ENCODE assay signal across 14 cellular contexts in the genomic region with DNA sequence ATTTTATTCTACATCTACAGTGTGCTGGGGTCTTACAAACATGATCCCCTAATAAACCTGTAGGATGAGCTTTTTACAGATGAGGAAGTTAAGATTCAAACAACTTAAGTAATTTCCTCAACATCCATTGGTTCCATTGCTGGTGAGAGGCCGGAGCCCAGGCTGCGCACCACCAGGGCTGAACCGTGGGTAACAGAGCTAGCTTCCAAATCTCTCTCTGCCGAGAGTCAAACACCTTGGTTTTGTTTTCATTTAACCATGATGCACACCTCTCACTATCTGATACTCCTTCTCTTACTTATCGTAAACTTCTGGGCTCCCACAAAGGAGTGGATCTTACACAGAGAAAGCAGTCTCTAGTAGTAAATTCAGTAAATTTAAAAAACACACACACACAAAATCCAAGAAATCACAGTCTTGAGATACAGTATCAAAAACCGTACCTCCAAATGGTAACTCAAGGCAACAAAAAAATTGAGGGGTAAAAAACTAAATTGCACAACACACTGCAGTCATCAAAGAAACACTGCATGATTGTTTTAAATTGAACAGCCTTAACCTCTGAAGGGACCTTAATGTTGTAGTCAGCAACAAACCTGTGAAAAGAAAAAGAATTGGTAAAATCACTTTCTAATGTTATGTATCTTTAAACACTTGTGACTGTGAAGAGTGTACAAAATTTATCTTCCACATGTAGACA. TPM values are rescaled to one million over a fixed set of nuclear protein-coding genes. Genes with fewer than 3 reads are reported as not detected.
DNase-seq lines count a peak whose midpoint lies in the region; ATAC-seq and TF ChIP-seq lines count a peak whose summit lies in the region.
"Had no signal": no experiment of that assay in that cellular context is flagged by ENCODE, and none has a peak within 500 bp of the region (broad histone marks: within the 10 kb centered on the region; RNA-seq: fewer than 3 reads in every experiment).

No MANE protein-coding gene starts in this region.

- TF ChIP-seq POLR2A in thyroid gland (IDR thresholded peaks at IDR 0.05) = no peak

- intact Hi-C loops in thyroid gland (cut with DNase I) = no loop called here

- DNase-seq in activated T-cell treated with anti-CD3 and anti-CD28 coated beads, Interleukin-2, amount 50 U/mL, for 72 hours = no peak
- DNase-seq in activated T-cell treated with anti-CD3 and anti-CD28 coated beads, Interleukin-2, amount 50 U/mL, for 24 hours = no peak
- DNase-seq in T-helper 17 cell (no peak), iris pigment epithelial cell (ENCODE audit: low read depth) (peak; percentile 16), thyroid gland (no peak), Kasumi-1 (lab: John Stamatoyannopoulos, UW) (no peak)
- DNase-seq: activated CD4-positive, alpha-beta memory T cell treated with anti-CD3 and anti-CD28 coated beads for 36 hours; activated gamma-delta T cell; foreskin melanocyte; H7; stimulated activated CD4-positive, alpha-beta T cell treated with anti-CD3 and anti-CD28 coated beads, Interleukin-2, amount 100 ng/mL, for 24 hours had no signal

- no peak for TF ChIP-seq CTCF in thyroid gland (IDR thresholded peaks at IDR 0.05)

- no peaks in the 10 kb centered on the region for H3K27me3 Mint-ChIP-seq in activated T-cell treated with anti-CD3 and anti-CD28 coated beads, Interleukin-2, amount 50 U/mL, for 72 hours (ENCODE audit: low read depth)
- no peaks in the 10 kb centered on the region for H3K27me3 Mint-ChIP-seq in activated T-cell treated with anti-CD3 and anti-CD28 coated beads, Interleukin-2, amount 50 U/mL, for 24 hours
- no peaks in the 10 kb centered on the region for H3K27me3 Mint-ChIP-seq in T-helper 17 cell
- H3K27me3 Mint-ChIP-seq: activated CD4-positive, alpha-beta memory T cell treated with anti-CD3 and anti-CD28 coated beads for 36 hours had no signal

- ATAC-seq in activated T-cell treated with anti-CD3 and anti-CD28 coated beads, Interleukin-2, amount 50 U/mL, for 72 hours (replicated peaks in 1 of 2) = no peak
- ATAC-seq in T-helper 17 cell (no peak), HG03045 (IDR thresholded peaks at IDR 0.05; ENCODE audit: unreplicated experiment) (no peak), GM19467 (IDR thresholded peaks at IDR 0.05; ENCODE audit: unreplicated experiment) (no peak)
- ATAC-seq: Right ventricle myocardium inferior had no signal

- no peaks in the 10 kb centered on the region for H3K9me3 ChIP-seq in T-helper 17 cell (ENCODE audit: control insufficient read depth, low read length, poor library complexity, severe bottlenecking)
- H3K9me3 ChIP-seq in thyroid gland = no peaks in the 10 kb centered on the region

- H3K4me1 Mint-ChIP-seq in activated T-cell treated with anti-CD3 and anti-CD28 coated beads, Interleukin-2, amount 50 U/mL, for 72 hours (ENCODE audit: low read depth) = peaks cover 67% of the 10 kb centered on the region
- H3K4me1 Mint-ChIP-seq in activated T-cell treated with anti-CD3 and anti-CD28 coated beads, Interleukin-2, amount 50 U/mL, for 24 hours (ENCODE audit: low read depth) = peaks cover 80% of the 10 kb centered on the region
- peaks cover 64% of the 10 kb centered on the region for H3K4me1 Mint-ChIP-seq in T-helper 17 cell

- H3K36me3 ChIP-seq in thyroid gland = no peaks in the 10 kb centered on the region

- H3K27me3 ChIP-seq in thyroid gland = no peaks in the 10 kb centered on the region

- peak overlapping the region; percentile 14 to 72 for H3K4me3 Mint-ChIP-seq in activated T-cell treated with anti-CD3 and anti-CD28 coated beads, Interleukin-2, amount 50 U/mL, for 72 hours
- H3K4me3 Mint-ChIP-seq in activated T-cell treated with anti-CD3 and anti-CD28 coated beads, Interleukin-2, amount 50 U/mL, for 24 hours = no peak overlapping the region
- no peak overlapping the region for H3K4me3 Mint-ChIP-seq in T-helper 17 cell
- H3K4me3 Mint-ChIP-seq: activated CD4-positive, alpha-beta memory T cell treated with anti-CD3 and anti-CD28 coated beads for 36 hours had no signal

- peaks cover 83 to 92% of the 10 kb centered on the region in 2 donors for H3K4me1 ChIP-seq in thyroid gland

- H3K27ac ChIP-seq in thyroid gland = peak overlapping the region; percentile 69 to 75 (median 72)

- H3K4me3 ChIP-seq in thyroid gland (replicated peaks in 1 of 3) = no peak overlapping the region

- peak overlapping the region; percentile 82 for H3K27ac Mint-ChIP-seq in activated T-cell treated with anti-CD3 and anti-CD28 coated beads, Interleukin-2, amount 50 U/mL, for 72 hours
- H3K27ac Mint-ChIP-seq in activated T-cell treated with anti-CD3 and anti-CD28 coated beads, Interleukin-2, amount 50 U/mL, for 24 hours = no peak overlapping the region
- peak overlapping the region; percentile 92 for H3K27ac Mint-ChIP-seq in T-helper 17 cell
- H3K27ac Mint-ChIP-seq: activated CD4-positive, alpha-beta memory T cell treated with anti-CD3 and anti-CD28 coated beads for 36 hours had no signal

- 66 to 69% methylated on average over 6 of the region's 6 CpGs for WGBS in thyroid gland, 2 donors

- no peaks in the 10 kb centered on the region for H3K9me3 Mint-ChIP-seq in activated T-cell treated with anti-CD3 and anti-CD28 coated beads, Interleukin-2, amount 50 U/mL, for 72 hours
- no peaks in the 10 kb centered on the region for H3K9me3 Mint-ChIP-seq in activated T-cell treated with anti-CD3 and anti-CD28 coated beads, Interleukin-2, amount 50 U/mL, for 24 hours
- H3K9me3 Mint-ChIP-seq: activated CD4-positive, alpha-beta memory T cell treated with anti-CD3 and anti-CD28 coated beads for 36 hours had no signal

- H3K36me3 Mint-ChIP-seq in activated T-cell treated with anti-CD3 and anti-CD28 coated beads, Interleukin-2, amount 50 U/mL, for 72 hours (ENCODE audit: insufficient read depth in 2 of 2) = no peaks in the 10 kb centered on the region
- peaks cover 2% of the 10 kb centered on the region for H3K36me3 Mint-ChIP-seq in activated T-cell treated with anti-CD3 and anti-CD28 coated beads, Interleukin-2, amount 50 U/mL, for 24 hours (ENCODE audit: low read depth)
- H3K36me3 Mint-ChIP-seq in T-helper 17 cell (ENCODE audit: low read depth) = peaks cover 7% of the 10 kb centered on the region
- H3K36me3 Mint-ChIP-seq: activated CD4-positive, alpha-beta memory T cell treated with anti-CD3 and anti-CD28 coated beads for 36 hours had no signal

RNA-seq across cellular contexts. Expression of a gene that starts 20.5 kb away (rescaled TPM):
- total RNA-seq in activated T-cell treated with anti-CD3 and anti-CD28 coated beads, Interleukin-2, amount 50 U/mL, for 72 hours = 1 to 10 TPM; 8.9 to 9.7 TPM
- 10 to 100 TPM; 45.3 to 51.3 TPM for total RNA-seq in T-helper 17 cell
- 10 to 100 TPM; 80.8 to 98.9 (median 90.7) TPM for total RNA-seq in thyroid gland

Comparison
In these comparisons a context has a peak if more than half of its experiments do, and no peak if none do; other contexts are left out.
1. H3K4me3 Mint-ChIP-seq: peak in activated T-cell treated with anti-CD3 and anti-CD28 coated beads, Interleukin-2, amount 50 U/mL, for 72 hours (2 of 2); none in activated T-cell treated with anti-CD3 and anti-CD28 coated beads, Interleukin-2, amount 50 U/mL, for 24 hours (single experiment) and T-helper 17 cell (single experiment).
2. RNA of a gene that starts 20.5 kb away (total RNA-seq): 80.8 to 98.9 TPM in thyroid gland and 45.3 to 51.3 TPM in T-helper 17 cell; 8.9 to 9.7 TPM in activated T-cell treated with anti-CD3 and anti-CD28 coated beads, Interleukin-2, amount 50 U/mL, for 72 hours; every median in the first group is over 4 times any median in the second.